ENCODE assay signal across 14 cellular contexts in the genomic region with DNA sequence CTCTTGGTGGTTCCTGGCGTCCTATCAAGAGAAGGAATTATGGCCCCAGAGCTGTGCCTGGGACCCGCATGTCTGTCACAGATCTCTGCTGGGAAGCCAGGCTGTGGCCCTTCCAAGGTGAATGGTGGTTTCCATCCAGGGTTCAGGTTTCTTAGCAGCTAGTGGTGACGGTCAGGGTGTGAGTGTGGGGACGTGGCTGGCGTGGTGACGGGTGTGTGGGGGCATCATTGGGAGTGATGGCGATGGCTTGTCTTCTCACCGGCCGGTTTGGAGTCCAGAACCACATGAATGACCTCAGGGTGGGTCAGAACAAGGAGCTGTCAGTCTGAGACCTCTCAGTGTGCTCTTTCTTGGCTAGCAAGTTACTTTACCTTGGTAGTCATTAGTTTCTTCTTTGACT. TPM values are rescaled to one million over a fixed set of nuclear protein-coding genes. Genes with fewer than 3 reads are reported as not detected.
DNase-seq lines count a peak whose midpoint lies in the region; ATAC-seq, FAIRE-seq and TF ChIP-seq lines count a peak whose summit lies in the region.
"Had no signal": no experiment of that assay in that cellular context is flagged by ENCODE, and none has a peak within 500 bp of the region (broad histone marks: within the 10 kb centered on the region; RNA-seq: fewer than 3 reads in every experiment).

No MANE protein-coding gene starts in this region.

- no peak for DNase-seq in IMR-90
- peak; percentile 59 for DNase-seq in kidney
- DNase-seq in NCI-H82 treated with DMSO at 0.1 percent for 48 hours (lab: John Stamatoyannopoulos, UW; ENCODE audit: unreplicated experiment): no peak
- DNase-seq in NCI-H2227 (lab: John Stamatoyannopoulos, UW; ENCODE audit: unreplicated experiment): no peak
- no peak for DNase-seq in GF-D8 (lab: John Stamatoyannopoulos, UW)
- DNase-seq: NCI-H1417 treated with DMSO at 0.1 percent for 48 hours, NCI-H187 treated with DMSO at 0.1 percent for 48 hours, NCI-H226 had no signal

- in situ Hi-C loops in IMR-90 (cut with MboI; ENCODE audit: low sequenced_read_pairs): no loop called here

- H3K79me2 ChIP-seq in parathyroid adenoma: peaks cover 35% of the 10 kb centered on the region

- H2BK15ac ChIP-seq in IMR-90 (ENCODE audit: low read depth, low read length): no peak overlapping the region

- H3K9ac ChIP-seq in IMR-90 (ENCODE audit: low read depth, low read length) (no peak overlapping the region), kidney (ENCODE audit: low read length in 2 of 2) (no peak overlapping the region), parathyroid adenoma (no peak overlapping the region)
- H3K9ac ChIP-seq: KMS-11 had no signal

- no peak overlapping the region for H3K4ac ChIP-seq in IMR-90 (ENCODE audit: low read depth, low read length)

- no peak overlapping the region for H2AFZ ChIP-seq in IMR-90 (replicated peaks; ENCODE audit: low read length, poor library complexity)
- no peak overlapping the region for H2AFZ ChIP-seq in parathyroid adenoma

- no peak overlapping the region for H3K14ac ChIP-seq in IMR-90 (replicated peaks; ENCODE audit: low read depth, low read length)

- FAIRE-seq in kidney (lab: Jason Lieb, UNC): no peak
- FAIRE-seq: G401.6 had no signal

- H3K56ac ChIP-seq in IMR-90 (ENCODE audit: extremely low read depth, insufficient read depth, low read length): no peak overlapping the region

- peaks cover 34 to 65% of the 10 kb centered on the region in 2 experiments for H3K79me1 ChIP-seq in IMR-90 (ENCODE audit: low read depth in 1 of 2, low read length in 2 of 2)

- H2BK5ac ChIP-seq in IMR-90 (ENCODE audit: low read depth, low read length, poor library complexity, severe bottlenecking): no peak overlapping the region

- no peak overlapping the region for H3K23ac ChIP-seq in IMR-90 (ENCODE audit: low read depth, low read length)

- TF ChIP-seq CTCF in IMR-90 (conservative IDR thresholded peaks at IDR 0.05; ENCODE audit: low read depth, low read length) (no peak), kidney (IDR thresholded peaks at IDR 0.05; ENCODE audit: borderline replicate concordance, extremely low read depth, insufficient read depth) (no peak), parathyroid adenoma (IDR thresholded peaks at IDR 0.05) (no peak)

- POLR2A ChIA-PET in IMR-90 (lab: Charles Lee; ENCODE audit: unreplicated experiment): no interaction called here

- H2AK5ac ChIP-seq in IMR-90 (ENCODE audit: low read depth, low read length): no peak overlapping the region

- H2BK120ac ChIP-seq in IMR-90 (ENCODE audit: low read depth, low read length): no peak overlapping the region

- H3K4me3 ChIP-seq in IMR-90 (ENCODE audit: insufficient read depth, low read depth, low read length): no peak overlapping the region
- H3K4me3 ChIP-seq in kidney (ENCODE audit: low read length in 2 of 2): no peak overlapping the region
- no peak overlapping the region for H3K4me3 ChIP-seq in parathyroid adenoma (ENCODE audit: low read depth, low read length)

- intact Hi-C loops in IMR-90 (cut with micrococcal nuclease): no loop called here
- intact Hi-C loops in kidney (cut with DNase I): no loop called here

- TF ChIP-seq POLR2A in IMR-90 (IDR thresholded peaks at IDR 0.05; ENCODE audit: low read depth, low read length): no peak

- H3K4me1 ChIP-seq in IMR-90 (ENCODE audit: control insufficient read depth, insufficient read depth, low read length) (peaks cover 2% of the 10 kb centered on the region; the same call in 1 of the 2 replicates), kidney (ENCODE audit: control insufficient read depth in 1 of 2, insufficient read depth in 1 of 2, low read depth in 1 of 2, low read length in 2 of 2) (peaks cover 9 to 16% of the 10 kb centered on the region in 2 donors), parathyroid adenoma (peaks cover 10% of the 10 kb centered on the region)

- H3K27ac ChIP-seq in IMR-90 (ENCODE audit: insufficient read depth, low read length): no peak overlapping the region
- H3K27ac ChIP-seq in kidney (ENCODE audit: low read depth in 2 of 2, low read length in 2 of 2): no peak overlapping the region
- H3K27ac ChIP-seq in parathyroid adenoma: peak overlapping the region; percentile 16
- H3K27ac ChIP-seq: KMS-11 had no signal

- no peak overlapping the region for H2BK20ac ChIP-seq in IMR-90 (ENCODE audit: low read depth, low read length)

- H3K36me3 ChIP-seq in IMR-90 (ENCODE audit: control insufficient read depth, insufficient read depth, low read length): no peaks in the 10 kb centered on the region
- H3K36me3 ChIP-seq in kidney (ENCODE audit: control insufficient read depth in 1 of 2, insufficient read depth in 2 of 2, low read length in 2 of 2): no peaks in the 10 kb centered on the region
- H3K36me3 ChIP-seq in parathyroid adenoma (ENCODE audit: control insufficient read depth, insufficient read depth, low read length): no peaks in the 10 kb centered on the region

- H3K18ac ChIP-seq in IMR-90 (ENCODE audit: low read depth, low read length): no peak overlapping the region

- no TSS peak for BruUV-seq in IMR-90 (replicated peaks; lab: Mats Ljungman, UMichigan)

- H4K20me1 ChIP-seq in IMR-90 (ENCODE audit: insufficient read depth, low read length): peaks cover 80% of the 10 kb centered on the region

- no peaks in the 10 kb centered on the region for H3K9me3 ChIP-seq in IMR-90 (ENCODE audit: control insufficient read depth, insufficient read depth, low read length)
- no peaks in the 10 kb centered on the region for H3K9me3 ChIP-seq in kidney (ENCODE audit: control insufficient read depth in 1 of 2, low read length in 2 of 2)
- H3K9me3 ChIP-seq in parathyroid adenoma (ENCODE audit: control insufficient read depth, low read length): no peaks in the 10 kb centered on the region

- no peak overlapping the region for H4K91ac ChIP-seq in IMR-90 (ENCODE audit: insufficient read depth, low read depth, low read length)

- H3K4me2 ChIP-seq in IMR-90 (ENCODE audit: low read depth, low read length) (no peak overlapping the region), parathyroid adenoma (ENCODE audit: low read length) (no peak overlapping the region)
- H3K4me2 ChIP-seq: KMS-11 had no signal

- 0 out of 2 replicates have a peak, but pooled peaks cover 6% of the 10 kb centered on the region for H3K9me1 ChIP-seq in IMR-90 (ENCODE audit: insufficient read depth, low read length)

- H2AK9ac ChIP-seq in IMR-90 (replicated peaks; ENCODE audit: low read depth, low read length, poor library complexity): peak overlapping the region; percentile 74

- no peaks in the 10 kb centered on the region for H3K27me3 ChIP-seq in IMR-90 (ENCODE audit: control insufficient read depth, insufficient read depth, low read length)
- H3K27me3 ChIP-seq in parathyroid adenoma (ENCODE audit: control insufficient read depth, insufficient read depth, low read length): no peaks in the 10 kb centered on the region

- no peak overlapping the region for H4K8ac ChIP-seq in IMR-90 (ENCODE audit: low read depth in 2 of 2, low read length in 2 of 2)

- no peak overlapping the region for H4K5ac ChIP-seq in IMR-90 (ENCODE audit: low read depth, low read length)

- dilution Hi-C loops in IMR-90 (cut with HindIII; ENCODE audit: low sequenced_read_pairs, unreplicated experiment): no loop called here

- TF ChIP-seq RAD21 in IMR-90 (IDR thresholded peaks at IDR 0.05; ENCODE audit: low read length): no peak

- ATAC-seq in IMR-90 (ENCODE audit: low read depth): no peak
- no peak for ATAC-seq in GM21723 (IDR thresholded peaks at IDR 0.05; ENCODE audit: unreplicated experiment)
- ATAC-seq: HCT116 had no signal

- WGBS in IMR-90 (ENCODE audit: extremely low coverage in 2 of 2, insufficient read length in 1 of 2), 2 experiments: 57% methylated on average over 4 of the region's 9 CpGs; no CpG with 5 or more reads in 1 of the 2 experiments

- CTCF ChIA-PET in IMR-90 (lab: Yijun Ruan, JAX): no interaction called here

TF ChIP-seq in IMR-90, 13 proteins besides CTCF, POLR2A, EP300 and RAD21:
- no peak for TF ChIP-seq RFX5 (IDR thresholded peaks at IDR 0.05; ENCODE audit: low read depth, low read length)
- TF ChIP-seq SMC3 (IDR thresholded peaks at IDR 0.05; ENCODE audit: low read depth, low read length): no peak
TF ChIP-seq in IMR-90: peak in this region for 0.

RNA-seq across cellular contexts. Expression of a gene that starts 52.6 kb away (rescaled TPM):
- total RNA-seq in IMR-90 (2012; rRNA removed) (11.7 and 15.1 TPM in 2 replicates), kidney (44.5 TPM)
- polyA plus RNA-seq in IMR-90 (2012; rRNA removed) (16.4 and 17.7 TPM in 2 replicates), kidney (ENCODE audit: insufficient read depth, low read depth, low replicate concordance) (8.1 TPM)
- polyA plus RNA-seq in IMR-90 (2012; cell fraction: cytosol; rRNA removed): 11.8 and 14.4 TPM in 2 replicates
- 12.4 and 13.4 TPM in 2 replicates for polyA plus RNA-seq in IMR-90 (2012; cell fraction: nucleus; rRNA removed; ENCODE audit: low replicate concordance)
- polyA plus RNA-seq: CD14-positive monocyte had no signal
